Comparison of ENCODE assay signal across 9 cellular contexts in genomic region chr7:90720970-90721768, GRCh38.
DNase-seq lines count a peak whose midpoint lies in the region; ATAC-seq, FAIRE-seq and TF ChIP-seq lines count a peak whose summit lies in the region.
"Had no signal": no experiment of that assay in that cellular context is flagged by ENCODE, and none has a peak within 500 bp of the region (broad histone marks: within the 10 kb centered on the region; RNA-seq: fewer than 3 reads in every experiment).

No MANE protein-coding gene starts in this region.

- H3K27me3 Mint-ChIP-seq in natural killer cell (ENCODE audit: low read depth in 2 of 2): no peaks in the 10 kb centered on the region
- H3K27me3 Mint-ChIP-seq: CD4-positive, CD25-positive, alpha-beta regulatory T cell had no signal

- no peaks in the 10 kb centered on the region for H3K4me1 Mint-ChIP-seq in natural killer cell

- peak; percentile 59 for ATAC-seq in HG03342 (IDR thresholded peaks at IDR 0.05; ENCODE audit: unreplicated experiment)
- peak; percentile 96 for ATAC-seq in HepG2
- no peak for ATAC-seq in HG02759 (IDR thresholded peaks at IDR 0.05; ENCODE audit: unreplicated experiment)
- no peak for ATAC-seq in HG02840 (IDR thresholded peaks at IDR 0.05; ENCODE audit: low FRiP score, unreplicated experiment)
- ATAC-seq in natural killer cell: no peak

- no peaks in the 10 kb centered on the region for H3K27me3 ChIP-seq in bronchial epithelial cell (ENCODE audit: control insufficient read depth, insufficient read depth, low read length)
- H3K27me3 ChIP-seq in HepG2 (ENCODE audit: control insufficient read depth in 1 of 2, insufficient read depth in 2 of 2, low read length in 2 of 2): 0 out of 5 replicates have a peak, but pooled peaks cover 0 to 3% of the 10 kb centered on the region in 2 experiments

- H3K4me1 ChIP-seq in HepG2 (ENCODE audit: insufficient read depth, low read length): peaks cover 50% of the 10 kb centered on the region

- no peaks in the 10 kb centered on the region for H3K36me3 Mint-ChIP-seq in natural killer cell
- H3K36me3 Mint-ChIP-seq: CD4-positive, CD25-positive, alpha-beta regulatory T cell had no signal

- no peak for TF ChIP-seq CTCF in bronchial epithelial cell (IDR thresholded peaks at IDR 0.05; ENCODE audit: insufficient read depth, low read length, severe bottlenecking)
- no peak for TF ChIP-seq CTCF in HepG2 (CRISPR knock-in tag; IDR thresholded peaks at IDR 0.05)
- no peak for TF ChIP-seq CTCF in natural killer cell (IDR thresholded peaks at IDR 0.05)

- DNase-seq in AG08395 (ENCODE audit: low spot score): peak; percentile 65
- DNase-seq in bronchial epithelial cell (ENCODE audit: low read depth): peak; percentile 40
- peak; percentile 53 for DNase-seq in HepG2 (ENCODE audit: low spot score)
- no peak for DNase-seq in natural killer cell
- no peak for DNase-seq in T-helper 2 cell
- DNase-seq: CD4-positive, CD25-positive, alpha-beta regulatory T cell had no signal

- no peaks in the 10 kb centered on the region for H4K20me1 ChIP-seq in HepG2 (ENCODE audit: insufficient read depth, low read length)

- FAIRE-seq in bronchial epithelial cell (lab: Jason Lieb, UNC) (no peak), HepG2 (lab: Jason Lieb, UNC) (peak; percentile 44)

- TF ChIP-seq POLR2A in HepG2 (IDR thresholded peaks at IDR 0.05; ENCODE audit: insufficient read depth in 1 of 2, low read depth in 2 of 2, low read length in 2 of 2): no peak

- BruUV-seq in HepG2 (replicated peaks; lab: Mats Ljungman, UMichigan): no TSS peak

- no peak overlapping the region for H3K4me3 Mint-ChIP-seq in natural killer cell
- H3K4me3 Mint-ChIP-seq: CD4-positive, CD25-positive, alpha-beta regulatory T cell had no signal

- TF ChIP-seq EP300 in HepG2 (IDR thresholded peaks at IDR 0.05; ENCODE audit: low read depth in 2 of 2, low read length in 2 of 2) (peak in 1 of 2 experiments; percentile 73; a peak in 2 of 4 replicates), HepG2 (CRISPR knock-in tag; IDR thresholded peaks at IDR 0.05; ENCODE audit: borderline replicate concordance) (no peak)

- H3K27ac ChIP-seq in HepG2 (ENCODE audit: extremely low read length, insufficient read depth, low read length): peak overlapping the region; percentile 38

- H3K4me2 ChIP-seq in HepG2 (ENCODE audit: low read depth, low read length): peak overlapping the region; percentile 48

- H3K79me2 ChIP-seq in HepG2 (ENCODE audit: insufficient read depth, low read length): no peaks in the 10 kb centered on the region

- CTCF ChIA-PET in HepG2 (lab: Yijun Ruan, JAX; ENCODE audit: low intra/inter-chr PET ratio, low total read pairs): no interaction called here

- no peak overlapping the region for H3K9ac ChIP-seq in HepG2 (ENCODE audit: insufficient read depth, low read depth, low read length)

- H3K4me3 ChIP-seq in bronchial epithelial cell (ENCODE audit: low read depth, low read length) (no peak overlapping the region), HepG2 (replicated peaks in 1 of 3; ENCODE audit: insufficient read depth in 1 of 3, low read depth in 2 of 3, low read length in 3 of 3) (no peak overlapping the region)

- POLR2A ChIA-PET in HepG2 (lab: Yijun Ruan, JAX): no interaction called here

- H3K36me3 ChIP-seq in bronchial epithelial cell (ENCODE audit: control insufficient read depth, insufficient read depth, low read length) (no peaks in the 10 kb centered on the region), HepG2 (replicated peaks in 1 of 2; ENCODE audit: control insufficient read depth in 1 of 2, insufficient read depth in 2 of 2, low read length in 2 of 2) (no peaks in the 10 kb centered on the region)

- no peaks in the 10 kb centered on the region for H3K9me3 ChIP-seq in HepG2 (ENCODE audit: low read length)

- H3K9me3 Mint-ChIP-seq in natural killer cell: peaks cover 0 to 5% of the 10 kb centered on the region in 2 donors

- H3K27ac Mint-ChIP-seq in natural killer cell: no peak overlapping the region
- H3K27ac Mint-ChIP-seq: CD4-positive, CD25-positive, alpha-beta regulatory T cell had no signal

- H2AFZ ChIP-seq in HepG2 (ENCODE audit: low read length): no peak overlapping the region

- in situ Hi-C loops in HepG2 (cut with HindIII; ENCODE audit: extremely low pct_ligation_motif_present, low pct_unique_long_range_greater_than_20kb): loop anchor here (25.0 kb wide), 1 partner anchor 291 kb away; no protein-coding TSS in a partner anchor

- intact Hi-C loops in HepG2 (cut with micrococcal nuclease; ENCODE audit: unreplicated experiment) (no loop called here), natural killer cell (cut with micrococcal nuclease) (no loop called here)

- WGBS in HepG2 (ENCODE audit: low lambda C conversion rate): 3% methylated on average over 4 of the region's 4 CpGs

- TF ChIP-seq RAD21 in HepG2 (CRISPR knock-in tag; IDR thresholded peaks at IDR 0.05): no peak

TF ChIP-seq in HepG2, 621 proteins besides CTCF, POLR2A, EP300 and RAD21 (continues in another document):
- no peak for TF ChIP-seq FOXP1 (IDR thresholded peaks at IDR 0.05)
- peak; percentile 55 for TF ChIP-seq FOXP1 (CRISPR knock-in tag; IDR thresholded peaks at IDR 0.05)
- peak; percentile 91 for TF ChIP-seq CEBPB (IDR thresholded peaks at IDR 0.05; ENCODE audit: borderline replicate concordance, low read depth, low read length)
- peak; percentile 53; the same call in 1 of the 3 replicates for TF ChIP-seq MXI1 (IDR thresholded peaks at IDR 0.05; ENCODE audit: borderline replicate concordance, low read depth, low read length)
- TF ChIP-seq HNF1A (IDR thresholded peaks at IDR 0.05; ENCODE audit: low read depth): peak; percentile 14; the same call in 1 of the 2 replicates
- no peak for TF ChIP-seq HNF1A (CRISPR knock-in tag; IDR thresholded peaks at IDR 0.05; ENCODE audit: borderline replicate concordance)
- TF ChIP-seq HDAC1 (CRISPR knock-in tag; IDR thresholded peaks at IDR 0.05): 0 out of 2 replicates have a peak, but pooled peaks have one; percentile 16
- TF ChIP-seq HNRNPK (IDR thresholded peaks at IDR 0.05; ENCODE audit: low read depth, low read length, poor library complexity, severe bottlenecking): no peak
- peak; percentile 63; the same call in 1 of the 2 replicates for TF ChIP-seq FOXO1 (CRISPR knock-in tag; IDR thresholded peaks at IDR 0.05)
- TF ChIP-seq MAX (IDR thresholded peaks at IDR 0.05): peak; percentile 37; the same call in 1 of the 2 replicates
- TF ChIP-seq TFAP4 (IDR thresholded peaks at IDR 0.05; ENCODE audit: borderline replicate concordance, low read depth): peak; percentile 49; the same call in 1 of the 2 replicates
- peak; percentile 63; the same call in 1 of the 2 replicates for TF ChIP-seq NR2F6 (IDR thresholded peaks at IDR 0.05)
- TF ChIP-seq NR2F6 (CRISPR knock-in tag; IDR thresholded peaks at IDR 0.05): peak; percentile 61; the same call in 1 of the 2 replicates
- peak; percentile 42; the same call in 1 of the 2 replicates for TF ChIP-seq FOXK2 (IDR thresholded peaks at IDR 0.05)
- TF ChIP-seq SOX6 (IDR thresholded peaks at IDR 0.05): no peak
- TF ChIP-seq SOX6 (CRISPR knock-in tag; IDR thresholded peaks at IDR 0.05): peak; percentile 72; the same call in 1 of the 2 replicates
- no peak for TF ChIP-seq ATF7 (IDR thresholded peaks at IDR 0.05)
- no peak for TF ChIP-seq ATF7 (CRISPR knock-in tag; IDR thresholded peaks at IDR 0.05)

Comparison
In these comparisons a context has a peak if more than half of its experiments do, and no peak if none do; other contexts are left out.
1. DNase-seq: peak in AG08395 (single experiment), bronchial epithelial cell (single experiment) and HepG2 (single experiment); none in natural killer cell (single experiment) and T-helper 2 cell (0 of 5).
2. ATAC-seq: peak in HG03342 (single experiment) and HepG2 (single experiment); none in HG02759 (single experiment), HG02840 (single experiment) and natural killer cell (0 of 3).